7 cellular contexts compared by ENCODE assay signal in genomic region chr2:227472265-227473018, GRCh38. TPM values are rescaled to one million over a fixed set of nuclear protein-coding genes. Genes with fewer than 3 reads are reported as not detected.
DNase-seq lines count a peak whose midpoint lies in the region; ATAC-seq and TF ChIP-seq lines count a peak whose summit lies in the region.

No MANE protein-coding gene starts in this region.

- no peaks in the 10 kb centered on the region for H3K27me3 Mint-ChIP-seq in activated T-helper 2 cell treated with anti-CD3 and anti-CD28 coated beads, Interferon-gamma antibody, Interleukin-2, Interleukin-4, amounts not matched to agents 10 μg/mL and 5 μg/mL and 100 μg/mL, durations not matched to agents 14 hours and 24 hours and 36 hours (ENCODE audit: low read depth)

- peak overlapping the region; percentile 75 for H3K27ac ChIP-seq in HEK293 (ENCODE audit: extremely low read depth, low read depth, low read length)

- H3K36me3 ChIP-seq in HEK293 (ENCODE audit: control insufficient read depth in 2 of 2, insufficient read depth in 1 of 2, low read length in 2 of 2): no peaks in the 10 kb centered on the region

- H3K9me3 ChIP-seq in HEK293 (ENCODE audit: control insufficient read depth, insufficient read depth, low read depth, low read length): no peaks in the 10 kb centered on the region

- POLR2A ChIA-PET in HEK293 (lab: Yijun Ruan, JAX): interaction anchor here (0.6 to 1.2 kb wide), 2 partner anchors 51 to 66 kb away, joined by 3 to 7 read pairs; no protein-coding TSS in a partner anchor

- H3K9me3 Mint-ChIP-seq in activated T-helper 2 cell treated with anti-CD3 and anti-CD28 coated beads, Interferon-gamma antibody, Interleukin-2, Interleukin-4, amounts not matched to agents 10 μg/mL and 5 μg/mL and 100 μg/mL, durations not matched to agents 14 hours and 24 hours and 36 hours: no peaks in the 10 kb centered on the region

- intact Hi-C loops in activated T-helper 2 cell treated with anti-CD3 and anti-CD28 coated beads, Interferon-gamma antibody, Interleukin-2, Interleukin-4, amounts not matched to agents 10 μg/mL and 5 μg/mL and 100 μg/mL, durations not matched to agents 14 hours and 24 hours and 36 hours (cut with micrococcal nuclease): loop anchor here (1.0 to 10.0 kb wide), 5 partner anchors 10 to 292 kb away; no protein-coding TSS in a partner anchor

- ATAC-seq in GM18508 (IDR thresholded peaks at IDR 0.05; ENCODE audit: insufficient read depth, unreplicated experiment): peak; percentile 30
- peak; percentile 70 for ATAC-seq in omental fat pad (ENCODE audit: low FRiP score)

- DNase-seq in NCI-H1930 (lab: John Stamatoyannopoulos, UW) (peak; percentile 17 to 24), germinal center (ENCODE audit: low spot score) (peak; percentile 78), omental fat pad (ENCODE audit: low spot score) (no peak), A172 (ENCODE audit: low spot score) (no peak)
- DNase-seq in activated T-helper 2 cell treated with anti-CD3 and anti-CD28 coated beads, Interferon-gamma antibody, Interleukin-2, Interleukin-4, amounts not matched to agents 10 μg/mL and 5 μg/mL and 100 μg/mL, durations not matched to agents 14 hours and 24 hours and 36 hours (ENCODE audit: low spot score): peak; percentile 56

- peaks cover 10% of the 10 kb centered on the region for H3K4me1 ChIP-seq in HEK293 (ENCODE audit: control insufficient read depth, insufficient read depth, low read length)

- peak overlapping the region; percentile 42 for H3K27ac Mint-ChIP-seq in activated T-helper 2 cell treated with anti-CD3 and anti-CD28 coated beads, Interferon-gamma antibody, Interleukin-2, Interleukin-4, amounts not matched to agents 10 μg/mL and 5 μg/mL and 100 μg/mL, durations not matched to agents 14 hours and 24 hours and 36 hours

- H3K4me3 ChIP-seq in HEK293 (ENCODE audit: low read depth, low read length): peak overlapping the region; percentile 90

- H3K4me3 Mint-ChIP-seq in activated T-helper 2 cell treated with anti-CD3 and anti-CD28 coated beads, Interferon-gamma antibody, Interleukin-2, Interleukin-4, amounts not matched to agents 10 μg/mL and 5 μg/mL and 100 μg/mL, durations not matched to agents 14 hours and 24 hours and 36 hours (ENCODE audit: low read depth): peak overlapping the region; percentile 88

- CTCF ChIA-PET in HEK293 (lab: Yijun Ruan, JAX): interaction anchor here (0.9 to 1.7 kb wide), 6 partner anchors 10 to 294 kb away, joined by 3 to 4 read pairs (median 4); no protein-coding TSS in a partner anchor

- TF ChIP-seq CTCF in HEK293 (tag by site-specific recombination; IDR thresholded peaks at IDR 0.05) (no peak), omental fat pad (IDR thresholded peaks at IDR 0.05) (no peak)

- peaks cover 29% of the 10 kb centered on the region for H3K4me1 Mint-ChIP-seq in activated T-helper 2 cell treated with anti-CD3 and anti-CD28 coated beads, Interferon-gamma antibody, Interleukin-2, Interleukin-4, amounts not matched to agents 10 μg/mL and 5 μg/mL and 100 μg/mL, durations not matched to agents 14 hours and 24 hours and 36 hours (ENCODE audit: low read depth)

- no peaks in the 10 kb centered on the region for H3K36me3 Mint-ChIP-seq in activated T-helper 2 cell treated with anti-CD3 and anti-CD28 coated beads, Interferon-gamma antibody, Interleukin-2, Interleukin-4, amounts not matched to agents 10 μg/mL and 5 μg/mL and 100 μg/mL, durations not matched to agents 14 hours and 24 hours and 36 hours (ENCODE audit: low read depth)

TF ChIP-seq in HEK293, 187 proteins besides CTCF, POLR2A, EP300 and RAD21 (continues in another document):
- TF ChIP-seq KLF16 (tag by site-specific recombination; IDR thresholded peaks at IDR 0.05): no peak
- no peak for TF ChIP-seq ZNF530 (tag by site-specific recombination; IDR thresholded peaks at IDR 0.05; ENCODE audit: low read depth)
- no peak for TF ChIP-seq SCRT1 (tag by site-specific recombination; IDR thresholded peaks at IDR 0.05; ENCODE audit: borderline replicate concordance)
- no peak for TF ChIP-seq ZNF513 (tag by site-specific recombination; IDR thresholded peaks at IDR 0.05)
- TF ChIP-seq SP2 (tag by site-specific recombination; IDR thresholded peaks at IDR 0.05): peak; percentile 41
- TF ChIP-seq ZNF747 (tag by site-specific recombination; IDR thresholded peaks at IDR 0.05): no peak
- no peak for TF ChIP-seq BCL11A (tag by site-specific recombination; IDR thresholded peaks at IDR 0.05; ENCODE audit: low read depth)
- no peak for TF ChIP-seq ZSCAN18 (tag by site-specific recombination; IDR thresholded peaks at IDR 0.05)
- TF ChIP-seq HOXD13 (CRISPR knock-in tag; IDR thresholded peaks at IDR 0.05; ENCODE audit: borderline replicate concordance): no peak
- no peak for TF ChIP-seq ZNF311 (tag by site-specific recombination; IDR thresholded peaks at IDR 0.05; ENCODE audit: borderline replicate concordance)
- no peak for TF ChIP-seq ZNF391 (tag by site-specific recombination; IDR thresholded peaks at IDR 0.05; ENCODE audit: borderline replicate concordance, low read depth)
- TF ChIP-seq ZNF416 (tag by site-specific recombination; IDR thresholded peaks at IDR 0.05): no peak
- peak; percentile 81 for TF ChIP-seq ZFHX2 (tag by site-specific recombination; conservative IDR thresholded peaks at IDR 0.05)
- TF ChIP-seq AEBP2 (tag by site-specific recombination; IDR thresholded peaks at IDR 0.05; ENCODE audit: borderline replicate concordance): no peak
- TF ChIP-seq ZNF768 (tag by site-specific recombination; IDR thresholded peaks at IDR 0.05): no peak
- 0 out of 2 replicates have a peak, but pooled peaks have one; percentile 35 for TF ChIP-seq SP3 (tag by site-specific recombination; IDR thresholded peaks at IDR 0.05)
- no peak for TF ChIP-seq ZNF707 (tag by site-specific recombination; IDR thresholded peaks at IDR 0.05)
- no peak for TF ChIP-seq ZSCAN4 (tag by site-specific recombination; IDR thresholded peaks at IDR 0.05)
- TF ChIP-seq ZEB2 (tag by site-specific recombination; IDR thresholded peaks at IDR 0.05): no peak
- TF ChIP-seq KLF1 (tag by site-specific recombination; IDR thresholded peaks at IDR 0.05): 0 out of 2 replicates have a peak, but pooled peaks have one; percentile 34
- TF ChIP-seq ZNF580 (tag by site-specific recombination; IDR thresholded peaks at IDR 0.05): no peak

RNA-seq across cellular contexts. Expression of gene AGFG1, which starts 0.5 kb away (rescaled TPM):
- total RNA-seq in activated T-helper 2 cell treated with anti-CD3 and anti-CD28 coated beads, Interferon-gamma antibody, Interleukin-2, Interleukin-4, amounts not matched to agents 10 μg/mL and 5 μg/mL and 100 μg/mL, durations not matched to agents 14 hours and 24 hours and 36 hours: 137 and 139 TPM in 2 replicates
- total RNA-seq in omental fat pad: 100 to 1,000 TPM in 3 of 4 donors, 10 to 100 TPM in 1; 85.7 to 265 (median 186) TPM
- 47.0 and 69.9 TPM in 2 replicates for total RNA-seq in A172 (2014; rRNA removed; shearing (Covaris generic))

Comparison
In these comparisons a context has a peak if more than half of its experiments do, and no peak if none do; other contexts are left out.
1. DNase-seq: peak in NCI-H1930 (2 of 2), activated T-helper 2 cell treated with anti-CD3 and anti-CD28 coated beads, Interferon-gamma antibody, Interleukin-2, Interleukin-4, amounts not matched to agents 10 μg/mL and 5 μg/mL and 100 μg/mL, durations not matched to agents 14 hours and 24 hours and 36 hours (single experiment) and germinal center (single experiment); none in omental fat pad (single experiment) and A172 (single experiment).